Comparison of ENCODE assay signal across 8 cellular contexts in genomic region chr16:89669755-89670154, GRCh38.
"Had no signal": no experiment of that assay in that cellular context is flagged by ENCODE, and none has a peak within 500 bp of the region (broad histone marks: within the 10 kb centered on the region; RNA-seq: fewer than 3 reads in every experiment).

No MANE protein-coding gene starts in this region.

- H3K9me3 Mint-ChIP-seq: HFFc6 had no signal

- H2AFZ ChIP-seq: GM23248 had no signal

- H3K27me3 Mint-ChIP-seq: IgD-negative memory B cell had no signal

- H3K36me3 ChIP-seq: HAP-1 had no signal

- H3K4me3 ChIP-seq: GM23248, HAP-1 had no signal

- H3K27ac Mint-ChIP-seq: IgD-negative memory B cell had no signal

- H3K27ac ChIP-seq: GM23248, HL-60 had no signal

- H3K9me3 ChIP-seq: HAP-1 had no signal

- H3K9ac ChIP-seq: GM23248 had no signal

- H3K4me1 ChIP-seq: HAP-1 had no signal

- DNase-seq: GM23248, GOT3, HFFc6, KG1 had no signal

- H3K4me3 Mint-ChIP-seq: HFFc6, IgD-negative memory B cell had no signal

- H3K36me3 Mint-ChIP-seq: IgD-negative memory B cell had no signal

- ATAC-seq: HCT116 had no signal
